27 cellular contexts compared by ENCODE assay signal in genomic region chr17:80986046-80986445, GRCh38. TPM values are rescaled to one million over a fixed set of nuclear protein-coding genes. Genes with fewer than 3 reads are reported as not detected.
DNase-seq lines count a peak whose midpoint lies in the region; ATAC-seq and TF ChIP-seq lines count a peak whose summit lies in the region.
"Had no signal": no experiment of that assay in that cellular context is flagged by ENCODE, and none has a peak within 500 bp of the region (broad histone marks: within the 10 kb centered on the region; RNA-seq: fewer than 3 reads in every experiment).

No MANE protein-coding gene starts in this region.

- intact Hi-C loops in Right ventricle myocardium inferior (cut with DNase I) (no loop called here), heart left ventricle (cut with DNase I) (loop anchor here in 3 of 10 donors (5.0 kb wide), 1 partner anchor 116 kb away; no protein-coding TSS in a partner anchor), sigmoid colon (cut with DNase I) (loop anchor here (5.0 kb wide), 1 partner anchor 256 kb away; no protein-coding TSS in a partner anchor)

- peaks cover 0 to 14% (median 1%) of the 10 kb centered on the region in 9 donors for H3K27me3 ChIP-seq in heart left ventricle
- no peaks in the 10 kb centered on the region for H3K27me3 ChIP-seq in sigmoid colon

- ATAC-seq in Right ventricle myocardium inferior: no peak
- ATAC-seq in heart left ventricle: no peak
- ATAC-seq in WTC11: no peak
- ATAC-seq in HG03025 (IDR thresholded peaks at IDR 0.05; ENCODE audit: low FRiP score, unreplicated experiment): no peak
- ATAC-seq: GM12878, Panc1, SK-N-SH treated with all-trans-retinoic acid at 6 μM for 48 hours, T-helper 17 cell had no signal

- H3K36me3 ChIP-seq in heart left ventricle: no peaks in the 10 kb centered on the region
- H3K36me3 ChIP-seq in sigmoid colon: no peaks in the 10 kb centered on the region
- H3K36me3 ChIP-seq: HAP-1, SJCRH30 had no signal

- H3K4me3 Mint-ChIP-seq in WTC11: no peak overlapping the region
- H3K4me3 Mint-ChIP-seq: HFFc6, T-helper 17 cell had no signal

- no peaks in the 10 kb centered on the region for H3K9me3 ChIP-seq in heart left ventricle
- H3K9me3 ChIP-seq in sigmoid colon: no peaks in the 10 kb centered on the region
- H3K9me3 ChIP-seq: HAP-1, SJCRH30 had no signal

- H3K27ac Mint-ChIP-seq in WTC11: 0 out of 2 replicates have a peak overlapping the region, but pooled peaks have one; percentile 32
- H3K27ac Mint-ChIP-seq: HFFc6, T-helper 17 cell had no signal

- peak; percentile 4 for DNase-seq in Right ventricle myocardium inferior (ENCODE audit: missing footprints)
- DNase-seq in heart left ventricle: no peak
- DNase-seq in NCI-H69 (lab: John Stamatoyannopoulos, UW): peak; percentile 58
- no peak for DNase-seq in WTC11 (ENCODE audit: low spot score)
- DNase-seq in sigmoid colon: no peak
- DNase-seq in SHP77 (lab: John Stamatoyannopoulos, UW): no peak
- DNase-seq: CD8-positive, alpha-beta memory T cell; DMS 273 treated with DMSO at 0.1 percent for 48 hours; DMS79; EL; GDM1; GOT3; HFFc6; NCI-H1048; NCI-H1417; NCI-H187; NCI-H2081 treated with DMSO at 0.1 percent for 48 hours; NCI-H226; NCI-H510A; SJCRH30; T-helper 17 cell had no signal

- H3K27ac ChIP-seq in heart left ventricle (no peak overlapping the region), sigmoid colon (peak overlapping the region in 3 of 4 donors; percentile 64 to 83 (median 79))
- H3K27ac ChIP-seq: SJCRH30 had no signal

- TF ChIP-seq POLR2A in heart left ventricle (IDR thresholded peaks at IDR 0.05) (no peak), sigmoid colon (IDR thresholded peaks at IDR 0.05) (no peak)

- no peaks in the 10 kb centered on the region for H3K36me3 Mint-ChIP-seq in WTC11
- H3K36me3 Mint-ChIP-seq: CD14-positive monocyte; CD8-positive, alpha-beta memory T cell had no signal

- no peaks in the 10 kb centered on the region for H3K4me1 Mint-ChIP-seq in WTC11

- peaks cover 8% of the 10 kb centered on the region for H3K27me3 Mint-ChIP-seq in WTC11 (ENCODE audit: low read depth)
- H3K27me3 Mint-ChIP-seq: T-helper 17 cell had no signal

- H3K4me1 ChIP-seq in heart left ventricle: peaks cover 0 to 22% (median 11%) of the 10 kb centered on the region in 12 donors
- peaks cover under 1 to 61% (median 55%) of the 10 kb centered on the region in 4 donors for H3K4me1 ChIP-seq in sigmoid colon
- H3K4me1 ChIP-seq: HAP-1 had no signal

- CTCF ChIA-PET in WTC11 (lab: Charles Lee): interaction anchor here (0.7 kb wide), 1 partner anchor 19 kb away, joined by 3 read pairs; no protein-coding TSS in a partner anchor

- H3K4me3 ChIP-seq in heart left ventricle (no peak overlapping the region), sigmoid colon (no peak overlapping the region)
- H3K4me3 ChIP-seq: GM12878, HAP-1, SJCRH30 had no signal

- WGBS in heart left ventricle, 4 donors: 79 to 86% (median 85%) methylated on average over 7 of the region's 7 CpGs
- 73 to 86% methylated on average over 7 of the region's 7 CpGs for WGBS in sigmoid colon, 2 donors

- TF ChIP-seq EP300 in sigmoid colon (IDR thresholded peaks at IDR 0.05): no peak

- POLR2A ChIA-PET in WTC11 (lab: Charles Lee): interaction anchor here (0.7 kb wide), 1 partner anchor 35 kb away, joined by 5 read pairs; no protein-coding TSS in a partner anchor

- no peak for TF ChIP-seq CTCF in heart left ventricle (IDR thresholded peaks at IDR 0.05)
- no peak for TF ChIP-seq CTCF in WTC11 (IDR thresholded peaks at IDR 0.05)
- no peak for TF ChIP-seq CTCF in sigmoid colon (IDR thresholded peaks at IDR 0.05)

- H3K9me3 Mint-ChIP-seq in WTC11: no peaks in the 10 kb centered on the region
- H3K9me3 Mint-ChIP-seq: CD8-positive, alpha-beta memory T cell; HFFc6 had no signal

TF ChIP-seq in WTC11, 78 proteins besides CTCF, POLR2A, EP300 and RAD21 (continues in another document):
- TF ChIP-seq FOXP1 (CRISPR knock-in tag; IDR thresholded peaks at IDR 0.05; ENCODE audit: borderline replicate concordance) (no peak), CDX4 (CRISPR knock-in tag; IDR thresholded peaks at IDR 0.05; ENCODE audit: borderline replicate concordance) (no peak), ZNF263 (CRISPR knock-in tag; IDR thresholded peaks at IDR 0.05; ENCODE audit: low read depth) (no peak), MYBL2 (CRISPR knock-in tag; IDR thresholded peaks at IDR 0.05) (no peak), GTF2I (CRISPR knock-in tag; conservative IDR thresholded peaks at IDR 0.05) (no peak), ESRRA (CRISPR knock-in tag; IDR thresholded peaks at IDR 0.05; ENCODE audit: borderline replicate concordance) (no peak), ZNF671 (CRISPR knock-in tag; IDR thresholded peaks at IDR 0.05) (no peak), ATF1 (CRISPR knock-in tag; IDR thresholded peaks at IDR 0.05) (no peak), TP53 (CRISPR knock-in tag; IDR thresholded peaks at IDR 0.05) (no peak), NFYB (CRISPR knock-in tag; conservative IDR thresholded peaks at IDR 0.05; ENCODE audit: low read depth) (no peak), ZSCAN18 (CRISPR knock-in tag; IDR thresholded peaks at IDR 0.05) (no peak), ATF6 (CRISPR knock-in tag; IDR thresholded peaks at IDR 0.05) (no peak)

RNA-seq across cellular contexts. Expression of gene CHMP6, which starts 5.6 kb away (rescaled TPM):
- total RNA-seq in Right ventricle myocardium inferior: 19.0 TPM
- 10 to 100 TPM; 17.9 to 25.9 (median 19.4) TPM for total RNA-seq in heart left ventricle
- 10 to 100 TPM; 24.4 to 35.5 TPM for polyA plus RNA-seq in heart left ventricle
- 15.0 to 23.1 TPM (median 19.6 TPM) in 3 replicates for total RNA-seq in WTC11 (2021)
- 10 to 100 TPM; 15.7 to 28.2 (median 22.2) TPM for total RNA-seq in sigmoid colon
- polyA plus RNA-seq in sigmoid colon: 10 to 100 TPM; 36.3 to 40.4 (median 37.2) TPM

RNA-seq across cellular contexts. Expression of gene BAIAP2, which starts 48.9 kb away (rescaled TPM):
- total RNA-seq in Right ventricle myocardium inferior (32.1 TPM), heart left ventricle (10 to 100 TPM in 8 of 9 donors, 1 to 10 TPM in 1; 8.9 to 30.2 (median 18.8) TPM), WTC11 (2021) (16.9 to 20.7 TPM (median 18.4 TPM) in 3 replicates), sigmoid colon (10 to 100 TPM; 32.6 to 52.3 (median 50.9) TPM)
- polyA plus RNA-seq in heart left ventricle (10 to 100 TPM; 15.3 to 18.5 TPM), sigmoid colon (10 to 100 TPM in 2 of 3 donors, 1 to 10 TPM in 1; 6.5 to 17.2 (median 14.4) TPM)

Comparison
In these comparisons a context has a peak if more than half of its experiments do, and no peak if none do; other contexts are left out.
1. DNase-seq: peak in Right ventricle myocardium inferior (single experiment) and NCI-H69 (single experiment); none in heart left ventricle (0 of 5), WTC11 (single experiment), sigmoid colon (single experiment) and SHP77 (0 of 2).
2. H3K27ac ChIP-seq: peak in sigmoid colon (3 of 4); none in heart left ventricle (0 of 12).